ENCODE assay signal across 26 cellular contexts in the genomic region with DNA sequence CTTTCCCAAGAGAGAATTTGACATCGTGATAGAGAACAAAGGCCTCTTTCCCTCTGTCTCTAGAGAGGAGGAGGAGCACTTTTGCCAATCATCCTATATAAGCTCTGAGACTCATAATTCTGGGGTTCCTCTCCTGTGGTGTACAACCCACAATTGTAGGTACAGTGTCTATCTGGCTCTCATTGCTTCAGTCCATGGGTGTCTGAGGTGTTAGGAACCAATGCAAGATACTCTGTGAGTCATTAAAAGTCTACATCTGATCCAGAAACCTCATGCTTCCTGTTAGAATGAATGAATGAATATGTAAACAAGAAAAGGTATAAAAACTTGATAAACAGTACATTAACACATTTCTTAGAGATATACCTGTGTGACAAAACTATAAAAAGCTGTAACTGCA.
"Had no signal": no experiment of that assay in that cellular context is flagged by ENCODE, and none has a peak within 500 bp of the region (broad histone marks: within the 10 kb centered on the region; RNA-seq: fewer than 3 reads in every experiment).

No MANE protein-coding gene starts in this region.

- H3K27me3 ChIP-seq: colonic mucosa, esophagus muscularis mucosa, neural progenitor cell, right atrium auricular region, testis, tibial artery had no signal

- H3K4me1 Mint-ChIP-seq: memory B cell had no signal

- H2AFZ ChIP-seq: neural progenitor cell had no signal

- H3K4me3 ChIP-seq: colonic mucosa, esophagus muscularis mucosa, lung, neural progenitor cell, prostate gland, right atrium auricular region, smooth muscle cell, testis, tibial artery had no signal

- H3K36me3 ChIP-seq: colonic mucosa, esophagus muscularis mucosa, neural progenitor cell, prostate gland, right atrium auricular region, tibial artery had no signal

- H3K9me3 Mint-ChIP-seq: endodermal cell, memory B cell, natural killer cell, type B pancreatic cell had no signal

- H3K4me3 Mint-ChIP-seq: dendritic cell treated with granulocyte-macrophage colony-stimulating factor and Interleukin-4, amounts not matched to agents 40 ng/mL and 50 ng/mL, for 4 days; endodermal cell; immature natural killer cell; memory B cell; natural killer cell; neural progenitor cell; type B pancreatic cell had no signal

- H3K27ac Mint-ChIP-seq: dendritic cell treated with granulocyte-macrophage colony-stimulating factor and Interleukin-4, amounts not matched to agents 40 ng/mL and 50 ng/mL, for 4 days; endodermal cell; memory B cell; natural killer cell; neural progenitor cell; type B pancreatic cell had no signal

- H3K9me3 ChIP-seq: colonic mucosa, esophagus muscularis mucosa, prostate gland, right atrium auricular region, testis, tibial artery had no signal

- H3K27ac ChIP-seq: colonic mucosa, esophagus muscularis mucosa, neural progenitor cell, prostate gland, right atrium auricular region, testis, tibial artery had no signal

- H3K9ac ChIP-seq: neural progenitor cell had no signal

- H3K27me3 Mint-ChIP-seq: memory B cell, type B pancreatic cell had no signal

- H3K4me2 ChIP-seq: neural progenitor cell, smooth muscle cell had no signal

- H3K4me1 ChIP-seq: colonic mucosa, esophagus muscularis mucosa, neural progenitor cell, prostate gland, right atrium auricular region, testis, tibial artery had no signal

- H3K36me3 Mint-ChIP-seq: immature natural killer cell, natural killer cell, neural progenitor cell, type B pancreatic cell had no signal

- DNase-seq: colonic mucosa; effector CD8-positive, alpha-beta T cell; endodermal cell; foreskin melanocyte; hypothalamus; immature natural killer cell; natural killer cell; stimulated activated CD4-positive, alpha-beta T cell treated with anti-CD3 and anti-CD28 coated beads, Interleukin-12 subunit alpha, Interleukin-12 subunit beta, amount 100 ng/mL, for 4 hours; stimulated activated CD4-positive, alpha-beta T cell treated with anti-CD3 and anti-CD28 coated beads, Interleukin-1b, Interleukin-23, amount 100 ng/mL, for 48 hours; stimulated activated CD4-positive, alpha-beta T cell treated with anti-CD3 and anti-CD28 coated beads, Interleukin-4, amount 100 ng/mL, for 1 hour; stimulated activated CD8-positive, alpha-beta memory T cell treated with anti-CD3 and anti-CD28 coated beads, Interleukin-4, amount 100 ng/mL, for 48 hours; stimulated activated naive CD4-positive, alpha-beta T cell treated with Interleukin-2 at 50 U/mL for 16 hours; substantia nigra; testis; tibial artery had no signal

- ATAC-seq: left lobe of liver, sciatic nerve had no signal
